ENCODE assay signal across 8 cellular contexts in genomic region chr1:53325326-53326087, GRCh38. TPM values are rescaled to one million over a fixed set of nuclear protein-coding genes. Genes with fewer than 3 reads are reported as not detected.
A peak's percentile ranks its signal among the peaks of the same experiment; 100 is the strongest.
DNase-seq lines count a peak whose midpoint lies in the region; ATAC-seq and TF ChIP-seq lines count a peak whose summit lies in the region.

No MANE protein-coding gene starts in this region.

- H3K27ac ChIP-seq in RWPE2 (ENCODE audit: poor library complexity, severe bottlenecking) = peak overlapping the region; percentile 78
- H3K27ac ChIP-seq in esophagus muscularis mucosa (replicated peaks in 1 of 4) = peak overlapping the region in 3 of 4 donors; percentile 36 to 76 (median 61)
- H3K27ac ChIP-seq in ovary = peak overlapping the region in 1 of 2 donors; percentile 29

- intact Hi-C loops in esophagus muscularis mucosa (cut with DNase I) = no loop called here
- intact Hi-C loops in ovary (cut with DNase I) = no loop called here

- DNase-seq in GM06990 (ENCODE audit: extremely low read depth, insufficient read length) (no peak), RWPE2 (ENCODE audit: low spot score) (no peak), esophagus muscularis mucosa (ENCODE audit: extremely low spot score) (no peak), ovary (no peak), NCI-H2196 (lab: John Stamatoyannopoulos, UW; ENCODE audit: unreplicated experiment) (no peak), NCI-H2107 (lab: John Stamatoyannopoulos, UW) (no peak), GF-D8 (lab: John Stamatoyannopoulos, UW) (no peak), CD1c-positive myeloid dendritic cell (ENCODE audit: extremely low spot score) (no peak)

- TF ChIP-seq CTCF in GM06990 (IDR thresholded peaks at IDR 0.05; ENCODE audit: insufficient read depth, low read length, poor library complexity, severe bottlenecking) = no peak
- TF ChIP-seq CTCF in RWPE2 (IDR thresholded peaks at IDR 0.05; ENCODE audit: poor library complexity, severe bottlenecking) = no peak
- no peak for TF ChIP-seq CTCF in esophagus muscularis mucosa (IDR thresholded peaks at IDR 0.05)
- no peak for TF ChIP-seq CTCF in ovary (IDR thresholded peaks at IDR 0.05)

- no peak for ATAC-seq in RWPE2 (ENCODE audit: low read depth)

- peak overlapping the region; percentile 92 for H3K4me3 ChIP-seq in GM06990 (replicated peaks; ENCODE audit: low read depth, low read length)
- H3K4me3 ChIP-seq in RWPE2 (ENCODE audit: severe bottlenecking) = peak overlapping the region; percentile 65
- H3K4me3 ChIP-seq in esophagus muscularis mucosa = peak overlapping the region; percentile 65 to 86 (median 78)
- H3K4me3 ChIP-seq in ovary = peak overlapping the region; percentile 68

- 24% methylated on average over 21 of the region's 26 CpGs for WGBS in esophagus muscularis mucosa
- WGBS in ovary, 3 donors = 20 to 28% (median 25%) methylated on average over 26 of the region's 26 CpGs

- TF ChIP-seq POLR2A in esophagus muscularis mucosa (IDR thresholded peaks at IDR 0.05; ENCODE audit: low read depth) = no peak
- no peak for TF ChIP-seq POLR2A in ovary (IDR thresholded peaks at IDR 0.05)

- TF ChIP-seq EP300 in esophagus muscularis mucosa (IDR thresholded peaks at IDR 0.05) = no peak
- TF ChIP-seq EP300 in ovary (IDR thresholded peaks at IDR 0.05) = no peak

- peaks cover 28% of the 10 kb centered on the region for H3K36me3 ChIP-seq in GM06990 (ENCODE audit: control insufficient read depth, insufficient read depth, low read length)
- H3K36me3 ChIP-seq in RWPE2 (ENCODE audit: low read depth) = peaks cover 44% of the 10 kb centered on the region
- no peaks in the 10 kb centered on the region for H3K36me3 ChIP-seq in esophagus muscularis mucosa
- no peaks in the 10 kb centered on the region for H3K36me3 ChIP-seq in ovary

- H3K9me3 ChIP-seq in RWPE2 (ENCODE audit: severe bottlenecking) (no peaks in the 10 kb centered on the region), esophagus muscularis mucosa (no peaks in the 10 kb centered on the region), ovary (no peaks in the 10 kb centered on the region)

- H3K4me1 ChIP-seq in RWPE2 (ENCODE audit: insufficient read depth, poor library complexity, severe bottlenecking) = peaks cover 7% of the 10 kb centered on the region
- peaks cover 17 to 34% (median 30%) of the 10 kb centered on the region in 4 donors for H3K4me1 ChIP-seq in esophagus muscularis mucosa
- H3K4me1 ChIP-seq in ovary (ENCODE audit: insufficient read depth) = peaks cover 6% of the 10 kb centered on the region

- no peaks in the 10 kb centered on the region for H3K27me3 ChIP-seq in GM06990 (replicated peaks; ENCODE audit: control insufficient read depth, insufficient read depth, low read length)
- H3K27me3 ChIP-seq in RWPE2 (ENCODE audit: insufficient read depth, poor library complexity, severe bottlenecking) = no peaks in the 10 kb centered on the region
- no peaks in the 10 kb centered on the region for H3K27me3 ChIP-seq in esophagus muscularis mucosa
- H3K27me3 ChIP-seq in ovary = no peaks in the 10 kb centered on the region

RNA-seq across cellular contexts. Expression of gene LRP8, which starts 2.4 kb away (rescaled TPM):
- total RNA-seq in esophagus muscularis mucosa (1 to 10 TPM in 3 of 4 donors, under 1 TPM in 1; 0.83 to 6.0 (median 1.9) TPM), ovary (10 to 100 TPM in 1 of 7 donors, 1 to 10 TPM in 6; 1.2 to 10.6 (median 2.2) TPM)
- polyA plus RNA-seq in ovary = 1 to 10 TPM; 1.5 to 8.9 TPM
